8 cellular contexts compared by ENCODE assay signal in genomic region chr14:67599698-67600561, GRCh38. TPM values are rescaled to one million over a fixed set of nuclear protein-coding genes. Genes with fewer than 3 reads are reported as not detected.
A peak's percentile ranks its signal among the peaks of the same experiment; 100 is the strongest.
DNase-seq lines count a peak whose midpoint lies in the region; ATAC-seq and TF ChIP-seq lines count a peak whose summit lies in the region.

A gene with protein sequence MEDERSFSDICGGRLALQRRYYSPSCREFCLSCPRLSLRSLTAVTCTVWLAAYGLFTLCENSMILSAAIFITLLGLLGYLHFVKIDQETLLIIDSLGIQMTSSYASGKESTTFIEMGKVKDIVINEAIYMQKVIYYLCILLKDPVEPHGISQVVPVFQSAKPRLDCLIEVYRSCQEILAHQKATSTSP (minus strand): TSS chr14:67600268. CDS start chr14:67600203, 65 bp downstream.

- no CpG with 5 or more reads among the region's 77 CpGs for WGBS in H9 (ENCODE audit: extremely low coverage, insufficient read length, low lambda C conversion rate)
- WGBS in gastroesophageal sphincter (ENCODE audit: low coverage in 1 of 2), 2 donors = 0% methylated on average over 2 to 6 of the region's 77 CpGs
- under 1% methylated on average over 30 of the region's 77 CpGs for WGBS in suprapubic skin

- H3K9me3 ChIP-seq in H9 (ENCODE audit: control insufficient read depth, low read depth, low read length) (no peaks in the 10 kb centered on the region), MG63 (no peaks in the 10 kb centered on the region), SK-N-MC (ENCODE audit: low read depth, low read length) (no peaks in the 10 kb centered on the region), gastroesophageal sphincter (no peaks in the 10 kb centered on the region), suprapubic skin (no peaks in the 10 kb centered on the region)

- no peak within 1 kb of the TSS for H4K5ac ChIP-seq in H9 (ENCODE audit: insufficient read length, low read depth, low read length)

- H2BK20ac ChIP-seq in H9 (ENCODE audit: low read depth, low read length, poor library complexity, severe bottlenecking) = no peak within 1 kb of the TSS

- H3K56ac ChIP-seq in H9 (ENCODE audit: insufficient read length, low read depth, low read length) = no peak within 1 kb of the TSS

- H3K9me3 Mint-ChIP-seq in H9 = no peaks in the 10 kb centered on the region; a peak in 1 of 5 replicates
- peaks cover 4% of the 10 kb centered on the region for H3K9me3 Mint-ChIP-seq in activated naive CD4-positive, alpha-beta T cell treated with anti-CD3 and anti-CD28 coated beads, Interleukin-2, amount 10 ng/mL, durations not matched to agents 7 days and 5 days

- TF ChIP-seq POLR2A in gastroesophageal sphincter (IDR thresholded peaks at IDR 0.05) = peak; percentile 78 to 89
- peak in 1 of 2 donors; percentile 83 for TF ChIP-seq POLR2A in suprapubic skin (IDR thresholded peaks at IDR 0.05)

- H3K27ac Mint-ChIP-seq in H9 = peak within 1 kb of the TSS; percentile 43 to 89 (median 45); a peak in 5 of 7 replicates
- peak within 1 kb of the TSS; percentile 87 for H3K27ac Mint-ChIP-seq in activated naive CD4-positive, alpha-beta T cell treated with anti-CD3 and anti-CD28 coated beads, Interleukin-2, amount 10 ng/mL, durations not matched to agents 7 days and 5 days

- peak within 1 kb of the TSS; percentile 45 for H3K9ac ChIP-seq in H9 (ENCODE audit: extremely low read depth, insufficient read length, low read length)
- H3K9ac ChIP-seq in SK-N-MC (ENCODE audit: insufficient read length) = peak within 1 kb of the TSS; percentile 89

- H3K4me3 Mint-ChIP-seq in H9 = peak within 1 kb of the TSS; percentile 86 to 94
- peak within 1 kb of the TSS; percentile 94 for H3K4me3 Mint-ChIP-seq in activated naive CD4-positive, alpha-beta T cell treated with anti-CD3 and anti-CD28 coated beads, Interleukin-2, amount 10 ng/mL, durations not matched to agents 7 days and 5 days

- H2BK12ac ChIP-seq in H9 (ENCODE audit: insufficient read length, low read depth, low read length) = no peak within 1 kb of the TSS

- TF ChIP-seq CTCF in H9 (conservative IDR thresholded peaks at IDR 0.05) (peak; percentile 83), gastroesophageal sphincter (IDR thresholded peaks at IDR 0.05) (peak in 3 of 4 experiments; percentile 63 to 76 (median 71)), suprapubic skin (IDR thresholded peaks at IDR 0.05) (peak; percentile 28 to 72)

- CTCF ChIA-PET in activated naive CD4-positive, alpha-beta T cell treated with anti-CD3 and anti-CD28 coated beads, Interleukin-2, amount 10 ng/mL, durations not matched to agents 7 days and 5 days (lab: Charles Lee) = interaction anchor here (0.5 to 2.7 kb wide), 15 partner anchors 10 to 194 kb away, joined by 3 to 15 read pairs (median 5); partner anchors contain the start of genes ARG2 and RDH11

- H4K20me1 ChIP-seq in H9 (ENCODE audit: control insufficient read depth, insufficient read depth, insufficient read length) = no peaks in the 10 kb centered on the region

- no peak within 1 kb of the TSS for H2BK120ac ChIP-seq in H9 (ENCODE audit: low read depth, low read length, poor library complexity, severe bottlenecking)

- H2AFZ ChIP-seq in H9 (ENCODE audit: low read length) = peak within 1 kb of the TSS; percentile 90

- H3K79me2 ChIP-seq in H9 (ENCODE audit: insufficient read depth, low read length) = no peaks in the 10 kb centered on the region

- TF ChIP-seq EP300 in gastroesophageal sphincter (IDR thresholded peaks at IDR 0.05) (no peak), suprapubic skin (IDR thresholded peaks at IDR 0.05) (no peak)

- no peaks in the 10 kb centered on the region for H3K36me3 Mint-ChIP-seq in H9 (ENCODE audit: insufficient read depth in 1 of 3, low read depth in 3 of 3)
- H3K36me3 Mint-ChIP-seq in activated naive CD4-positive, alpha-beta T cell treated with anti-CD3 and anti-CD28 coated beads, Interleukin-2, amount 10 ng/mL, durations not matched to agents 7 days and 5 days = peaks cover 14% of the 10 kb centered on the region

- no peak within 1 kb of the TSS for H3K4ac ChIP-seq in H9 (ENCODE audit: low read depth, low read length)

- peaks cover 9% of the 10 kb centered on the region for H3K23me2 ChIP-seq in H9 (ENCODE audit: insufficient read length, low read depth, low read length, poor library complexity, severe bottlenecking)

- H3K36me3 ChIP-seq in MG63 (no peaks in the 10 kb centered on the region), SK-N-MC (ENCODE audit: insufficient read depth, low read length) (no peaks in the 10 kb centered on the region; the same call in 1 of the 2 replicates), gastroesophageal sphincter (peaks cover 0 to 2% of the 10 kb centered on the region in 2 donors), suprapubic skin (no peaks in the 10 kb centered on the region)

- peaks cover 10% of the 10 kb centered on the region in 2 experiments for H3K4me1 Mint-ChIP-seq in H9
- H3K4me1 Mint-ChIP-seq in activated naive CD4-positive, alpha-beta T cell treated with anti-CD3 and anti-CD28 coated beads, Interleukin-2, amount 10 ng/mL, durations not matched to agents 7 days and 5 days = peaks cover 41% of the 10 kb centered on the region

- H3K23ac ChIP-seq in H9 (ENCODE audit: insufficient read length, low read depth, low read length) = no peak within 1 kb of the TSS

- H3K27ac ChIP-seq in H9 (ENCODE audit: insufficient read length, low read depth, low read length) (no peak within 1 kb of the TSS), SK-N-MC (no peak within 1 kb of the TSS), gastroesophageal sphincter (peak within 1 kb of the TSS; percentile 83 to 96 (median 93)), suprapubic skin (peak within 1 kb of the TSS; percentile 78)

- H3K4me1 ChIP-seq in H9 (ENCODE audit: insufficient read depth, low read length) (no peaks in the 10 kb centered on the region), gastroesophageal sphincter (peaks cover 0 to 24% (median 8%) of the 10 kb centered on the region in 3 donors), suprapubic skin (peaks cover 21% of the 10 kb centered on the region)

- H2AK5ac ChIP-seq in H9 (ENCODE audit: insufficient read length, low read length) = no peak within 1 kb of the TSS

- H3K27me3 ChIP-seq in H9 (ENCODE audit: insufficient read depth, low read length) (peaks cover 8% of the 10 kb centered on the region; the same call in 1 of the 2 replicates), MG63 (no peaks in the 10 kb centered on the region), gastroesophageal sphincter (no peaks in the 10 kb centered on the region), suprapubic skin (no peaks in the 10 kb centered on the region)

- H3K14ac ChIP-seq in H9 (ENCODE audit: insufficient read depth, low read length) = peak within 1 kb of the TSS; percentile 5; the same call in 1 of the 2 replicates

- no peaks in the 10 kb centered on the region for H3K79me1 ChIP-seq in H9 (ENCODE audit: insufficient read depth, low read depth, low read length, poor library complexity, severe bottlenecking)

- peak; percentile 99 for ATAC-seq in gastroesophageal sphincter

- H3K18ac ChIP-seq in H9 (ENCODE audit: insufficient read length, low read depth, low read length) = peak within 1 kb of the TSS; percentile 88

- H3K27me3 Mint-ChIP-seq in H9 (ENCODE audit: low read depth) = peaks cover 59% of the 10 kb centered on the region
- H3K27me3 Mint-ChIP-seq in activated naive CD4-positive, alpha-beta T cell treated with anti-CD3 and anti-CD28 coated beads, Interleukin-2, amount 10 ng/mL, durations not matched to agents 7 days and 5 days = peaks cover 17% of the 10 kb centered on the region

- peak within 1 kb of the TSS; percentile 98 for H3K4me2 ChIP-seq in H9 (ENCODE audit: insufficient read depth, insufficient read length, low read length)

- peak; percentile 97 for DNase-seq in GM03348 (ENCODE audit: low spot score)
- DNase-seq in H9 = peak; percentile 94
- DNase-seq in MG63 = peak; percentile 78
- no peak for DNase-seq in SK-N-MC (ENCODE audit: low read depth, low spot score)
- DNase-seq in activated naive CD4-positive, alpha-beta T cell treated with anti-CD3 and anti-CD28 coated beads, Interleukin-2, amount 10 ng/mL, durations not matched to agents 7 days and 5 days = peak; percentile 95
- DNase-seq in nucleus accumbens (lab: John Stamatoyannopoulos, UW) = peak in 54 of 56 donors; percentile 44 to 95 (median 86)
- DNase-seq in suprapubic skin (ENCODE audit: low spot score in 2 of 2) = peak; percentile 94

- no peak within 1 kb of the TSS for H4K8ac ChIP-seq in H9 (replicated peaks; ENCODE audit: insufficient read length, low read depth, low read length)

- no peak within 1 kb of the TSS for H2BK15ac ChIP-seq in H9 (ENCODE audit: low read depth, low read length)

- H4K91ac ChIP-seq in H9 (ENCODE audit: insufficient read length, low read depth, low read length) = no peak within 1 kb of the TSS

- H2BK5ac ChIP-seq in H9 (ENCODE audit: insufficient read length, low read length) = no peak within 1 kb of the TSS

- H3T11ph ChIP-seq in H9 (ENCODE audit: low read length) = no peak within 1 kb of the TSS

- H3K4me3 ChIP-seq in MG63 (peak within 1 kb of the TSS; percentile 82), SK-N-MC (peak within 1 kb of the TSS; percentile 99), gastroesophageal sphincter (peak within 1 kb of the TSS; percentile 79 to 81), suprapubic skin (peak within 1 kb of the TSS; percentile 66)

RNA-seq across cellular contexts. Expression of the gene that starts here (rescaled TPM):
- total RNA-seq in H9 (2021) = 9.3 and 9.4 TPM in 2 replicates
- total RNA-seq in MG63 (2014; rRNA removed; shearing (Covaris generic); ENCODE audit: low replicate concordance) = 19.4 and 48.5 TPM in 2 replicates
- total RNA-seq in gastroesophageal sphincter = 10 to 100 TPM; 20.5 to 31.9 (median 27.7) TPM
- 10 to 100 TPM; 29.6 to 50.5 (median 36.4) TPM for total RNA-seq in suprapubic skin

Comparison
In these comparisons a context has a peak if more than half of its experiments do, and no peak if none do; other contexts are left out.
1. H3K27ac ChIP-seq: peak in gastroesophageal sphincter (4 of 4) and suprapubic skin (single experiment); none in H9 (single experiment) and SK-N-MC (single experiment).
2. Peak in every context shown above with its lines, with median percentiles within 50 percentile points of each other: CTCF ChIP-seq and H3K4me3 ChIP-seq.